ENCODE assay signal across 19 cellular contexts in genomic region chr3:112339609-112340008, GRCh38. TPM values are rescaled to one million over a fixed set of nuclear protein-coding genes. Genes with fewer than 3 reads are reported as not detected.
"Had no signal": no experiment of that assay in that cellular context is flagged by ENCODE, and none has a peak within 500 bp of the region (broad histone marks: within the 10 kb centered on the region; RNA-seq: fewer than 3 reads in every experiment).

No MANE protein-coding gene starts in this region.

- H3K9me3 Mint-ChIP-seq: natural killer cell treated with Interleukin-12 subunit alpha and Interleukin-12 subunit beta and Interleukin-15 and Interleukin-18, amount 100 ng/mL, for 72 hours had no signal

- H3K4me1 ChIP-seq: psoas muscle, suprapubic skin, upper lobe of left lung had no signal

- DNase-seq: activated CD4-positive, alpha-beta T cell treated with anti-CD3 and anti-CD28 coated beads for 1 hour; activated CD8-positive, alpha-beta T cell treated with anti-CD3 and anti-CD28 coated beads, Interleukin-2, amount 10 ng/mL, durations not matched to agents 7 days and 5 days; activated effector memory CD4-positive, alpha-beta T cell treated with anti-CD3 and anti-CD28 coated beads, Interleukin-2, amount 50 U/mL, for 16 hours; dorsolateral prefrontal cortex; foreskin fibroblast; left colon; psoas muscle; SIG-M5; sigmoid colon; stimulated activated CD4-positive, alpha-beta T cell treated with anti-CD3 and anti-CD28 coated beads, Interleukin-2, amount 100 ng/mL, for 24 hours; stimulated activated naive CD4-positive, alpha-beta T cell; T-helper 2 cell; upper lobe of left lung had no signal

- H3K4me3 Mint-ChIP-seq: activated CD8-positive, alpha-beta T cell treated with anti-CD3 and anti-CD28 coated beads, Interleukin-2, amount 10 ng/mL, durations not matched to agents 7 days and 5 days; natural killer cell treated with Interleukin-12 subunit alpha and Interleukin-12 subunit beta and Interleukin-15 and Interleukin-18, amount 100 ng/mL, for 72 hours had no signal

- H3K36me3 ChIP-seq: suprapubic skin, upper lobe of left lung had no signal

- FAIRE-seq: endometrium, TTC549 had no signal

- H3K4me3 ChIP-seq: dorsolateral prefrontal cortex, psoas muscle, sigmoid colon, suprapubic skin, upper lobe of left lung had no signal

- H3K36me3 Mint-ChIP-seq: natural killer cell treated with Interleukin-12 subunit alpha and Interleukin-12 subunit beta and Interleukin-15 and Interleukin-18, amount 100 ng/mL, for 72 hours had no signal

- H3K27ac Mint-ChIP-seq: activated CD8-positive, alpha-beta T cell treated with anti-CD3 and anti-CD28 coated beads, Interleukin-2, amount 10 ng/mL, durations not matched to agents 7 days and 5 days; natural killer cell treated with Interleukin-12 subunit alpha and Interleukin-12 subunit beta and Interleukin-15 and Interleukin-18, amount 100 ng/mL, for 72 hours had no signal

- ATAC-seq: activated CD8-positive, alpha-beta T cell treated with anti-CD3 and anti-CD28 coated beads, Interleukin-2, amount 10 ng/mL, durations not matched to agents 7 days and 5 days; esophagus mucosa; left colon; natural killer cell treated with Interleukin-12 subunit alpha and Interleukin-12 subunit beta and Interleukin-15 and Interleukin-18, amount 100 ng/mL, for 72 hours; psoas muscle had no signal

- H3K9me3 ChIP-seq: psoas muscle, sigmoid colon, suprapubic skin, upper lobe of left lung had no signal

- H3K27ac ChIP-seq: psoas muscle, suprapubic skin, upper lobe of left lung had no signal

- H3K27me3 ChIP-seq: dorsolateral prefrontal cortex, sigmoid colon, suprapubic skin, upper lobe of left lung had no signal

RNA-seq across cellular contexts. Expression of gene SLC9C1, which starts 45.6 kb away (rescaled TPM):
- total RNA-seq: activated CD8-positive, alpha-beta T cell treated with anti-CD3 and anti-CD28 coated beads, Interleukin-2, amount 10 ng/mL, durations not matched to agents 7 days and 5 days; esophagus mucosa; natural killer cell treated with Interleukin-12 subunit alpha and Interleukin-12 subunit beta and Interleukin-15 and Interleukin-18, amount 100 ng/mL, for 72 hours; osteoblast; suprapubic skin; upper lobe of left lung had no signal
